Comparison of ENCODE assay signal across 13 cellular contexts in genomic region chr19:47357788-47358680, GRCh38. TPM values are rescaled to one million over a fixed set of nuclear protein-coding genes. Genes with fewer than 3 reads are reported as not detected.
DNase-seq lines count a peak whose midpoint lies in the region; ATAC-seq and TF ChIP-seq lines count a peak whose summit lies in the region.
"Had no signal": no experiment of that assay in that cellular context is flagged by ENCODE, and none has a peak within 500 bp of the region (broad histone marks: within the 10 kb centered on the region; RNA-seq: fewer than 3 reads in every experiment).

No MANE protein-coding gene starts in this region.

- peak; percentile 31 for DNase-seq in SK-N-SH
- peak; percentile 29 for DNase-seq in Jurkat, Clone E6-1 (ENCODE audit: low read depth, low spot score)
- DNase-seq in cardiac fibroblast (ENCODE audit: low read depth in 2 of 2): no peak
- no peak for DNase-seq in retinal pigment epithelial cell (ENCODE audit: low read depth)
- DNase-seq in COLO668 (lab: John Stamatoyannopoulos, UW; ENCODE audit: unreplicated experiment): no peak
- DNase-seq in NOMO-1 treated with DMSO at 0.1 percent for 48 hours (lab: John Stamatoyannopoulos, UW; ENCODE audit: unreplicated experiment): no peak
- no peak for DNase-seq in T-helper 9 cell
- DNase-seq: GOT3, mucosa of descending colon, NCI-H1930, retina had no signal

- no peaks in the 10 kb centered on the region for H4K20me1 ChIP-seq in SK-N-SH (ENCODE audit: insufficient read depth)

- POLR2A ChIA-PET in SK-N-SH (lab: Yijun Ruan, JAX): no interaction called here

- CTCF ChIA-PET in SK-N-SH (lab: Yijun Ruan, JAX): interaction anchor here (0.6 to 2.6 kb wide), 4 partner anchors 9 to 79 kb away, joined by 3 to 11 read pairs (median 4); partner anchors contain the start of gene DHX34

- no peaks in the 10 kb centered on the region for H3F3A ChIP-seq in SK-N-SH (replicated peaks; ENCODE audit: insufficient read depth)

- no peaks in the 10 kb centered on the region for H3K9me2 ChIP-seq in SK-N-SH

- no peaks in the 10 kb centered on the region for H3K9me3 ChIP-seq in SK-N-SH
- H3K9me3 ChIP-seq: mucosa of descending colon had no signal

- WGBS in SK-N-SH (ENCODE audit: low lambda C conversion rate): 84% methylated on average over 14 of the region's 28 CpGs

- no peak; the same call in 1 of the 3 replicates for ATAC-seq in SK-N-SH treated with all-trans-retinoic acid at 6 μM for 48 hours
- ATAC-seq: mucosa of descending colon had no signal

- peaks cover 0 to 5% of the 10 kb centered on the region in 2 experiments; a peak in 1 of 4 replicates for H3K4me1 ChIP-seq in SK-N-SH (ENCODE audit: control insufficient read depth in 1 of 2, insufficient read depth in 2 of 2, low read depth in 1 of 2, low read length in 1 of 2)
- H3K4me1 ChIP-seq: tibial nerve had no signal

- H3K4me3 ChIP-seq in SK-N-SH (ENCODE audit: low read depth in 2 of 2, low read length in 1 of 2): no peak overlapping the region
- H3K4me3 ChIP-seq in Jurkat, Clone E6-1 (ENCODE audit: low read length): no peak overlapping the region
- H3K4me3 ChIP-seq in cardiac fibroblast (replicated peaks in 1 of 2; ENCODE audit: low read depth in 2 of 2, low read length in 2 of 2): no peak overlapping the region
- H3K4me3 ChIP-seq in retinal pigment epithelial cell (ENCODE audit: low read length): no peak overlapping the region
- H3K4me3 ChIP-seq: mucosa of descending colon, tibial nerve had no signal

- TF ChIP-seq CTCF in SK-N-SH (IDR thresholded peaks at IDR 0.05) (peak; percentile 36), cardiac fibroblast (IDR thresholded peaks at IDR 0.05; ENCODE audit: low read depth, low read length) (peak; percentile 12), retinal pigment epithelial cell (conservative IDR thresholded peaks at IDR 0.05; ENCODE audit: low read depth, low read length) (peak; percentile 42)

- H2AFZ ChIP-seq in SK-N-SH (ENCODE audit: low read depth): no peak overlapping the region

- TF ChIP-seq RAD21 in SK-N-SH (IDR thresholded peaks at IDR 0.05; ENCODE audit: low read length): no peak

- peaks cover 26% of the 10 kb centered on the region for H3K79me2 ChIP-seq in SK-N-SH (ENCODE audit: insufficient read depth)

- TF ChIP-seq EP300 in SK-N-SH (IDR thresholded peaks at IDR 0.05; ENCODE audit: borderline replicate concordance in 1 of 2, low read depth in 1 of 2, low read length in 1 of 2): no peak

- no peaks in the 10 kb centered on the region for H3K27me3 ChIP-seq in SK-N-SH (ENCODE audit: insufficient read depth)
- H3K27me3 ChIP-seq: tibial nerve had no signal

- H3K9ac ChIP-seq in SK-N-SH: no peak overlapping the region

- H3K4me2 ChIP-seq in SK-N-SH: no peak overlapping the region

- H3K36me3 ChIP-seq in SK-N-SH (replicated peaks in 1 of 2; ENCODE audit: control insufficient read depth in 1 of 2, insufficient read depth in 2 of 2, low read length in 1 of 2): peaks cover 52 to 58% of the 10 kb centered on the region in 2 experiments

- H3K27ac ChIP-seq in SK-N-SH (ENCODE audit: low read depth in 2 of 2, low read length in 1 of 2): no peak overlapping the region
- H3K27ac ChIP-seq: tibial nerve had no signal

TF ChIP-seq in SK-N-SH, 30 proteins besides CTCF, POLR2A, EP300 and RAD21 (continues in another document):
- TF ChIP-seq RXRA (IDR thresholded peaks at IDR 0.05; ENCODE audit: borderline replicate concordance, low read depth): no peak
- TF ChIP-seq FOXJ3 (CRISPR knock-in tag; IDR thresholded peaks at IDR 0.05): no peak
- TF ChIP-seq ELF1 (IDR thresholded peaks at IDR 0.05): no peak
- no peak for TF ChIP-seq ZBTB33 (IDR thresholded peaks at IDR 0.05; ENCODE audit: borderline replicate concordance, low read depth)
- no peak for TF ChIP-seq USF2 (IDR thresholded peaks at IDR 0.05; ENCODE audit: borderline replicate concordance, low read depth, low read length)
- TF ChIP-seq NFIC (IDR thresholded peaks at IDR 0.05; ENCODE audit: borderline replicate concordance): no peak
- TF ChIP-seq USF1 (IDR thresholded peaks at IDR 0.05; ENCODE audit: borderline replicate concordance, low read depth): no peak

TF ChIP-seq in SK-N-SH treated with all-trans-retinoic acid at 6 μM for 48 hours, 23 proteins besides CTCF, POLR2A, EP300 and RAD21:
- TF ChIP-seq ZNF70 (CRISPR knock-in tag; IDR thresholded peaks at IDR 0.05): no peak
- no peak for TF ChIP-seq CREB5 (CRISPR knock-in tag; IDR thresholded peaks at IDR 0.05; ENCODE audit: low read depth)
- no peak for TF ChIP-seq GLIS3 (CRISPR knock-in tag; IDR thresholded peaks at IDR 0.05)

RNA-seq across cellular contexts. Expression of gene DHX34, which starts 8.9 kb away (rescaled TPM):
- polyA plus RNA-seq in SK-N-SH (2012; rRNA removed): 14.8 and 16.4 TPM in 2 replicates
- polyA plus RNA-seq in SK-N-SH (2012; cell fraction: cytosol; rRNA removed): 5.0 and 8.5 TPM in 2 replicates
- polyA plus RNA-seq in SK-N-SH (2012; cell fraction: nucleus; rRNA removed): 72.7 and 84.6 TPM in 2 replicates
- polyA plus RNA-seq in Jurkat, Clone E6-1 (2012; ENCODE audit: insufficient read depth, insufficient read length): 14.7 TPM

RNA-seq across cellular contexts. Expression of gene C5AR2, which starts 26.1 kb away (rescaled TPM):
- 0.02 TPM in 1 of 2 replicates, not detected in the other for polyA plus RNA-seq in SK-N-SH (2012; rRNA removed)
- 0.01 TPM in 1 of 2 replicates, not detected in the other for polyA plus RNA-seq in SK-N-SH (2012; cell fraction: cytosol; rRNA removed)
- polyA plus RNA-seq in SK-N-SH (2012; cell fraction: nucleus; rRNA removed): 0.05 TPM in 1 of 2 replicates, not detected in the other
- polyA plus RNA-seq in Jurkat, Clone E6-1 (2012; ENCODE audit: insufficient read depth, insufficient read length): not detected

RNA-seq across cellular contexts. Expression of gene C5AR1, which starts 48.4 kb away (rescaled TPM):
- 1.2 and 1.3 TPM in 2 replicates for polyA plus RNA-seq in SK-N-SH (2012; rRNA removed)
- polyA plus RNA-seq in SK-N-SH (2012; cell fraction: cytosol; rRNA removed): 0.51 and 0.54 TPM in 2 replicates
- 10.5 and 11.2 TPM in 2 replicates for polyA plus RNA-seq in SK-N-SH (2012; cell fraction: nucleus; rRNA removed)
- polyA plus RNA-seq in Jurkat, Clone E6-1 (2012; ENCODE audit: insufficient read depth, insufficient read length): not detected

Comparison
In these comparisons a context has a peak if more than half of its experiments do, and no peak if none do; other contexts are left out.
1. DNase-seq: peak in SK-N-SH (single experiment) and Jurkat, Clone E6-1 (single experiment); none in cardiac fibroblast (0 of 2), retinal pigment epithelial cell (single experiment), COLO668 (single experiment), NOMO-1 treated with DMSO at 0.1 percent for 48 hours (single experiment) and T-helper 9 cell (single experiment).
2. Peak in every context shown above with its lines, with median percentiles within 50 percentile points of each other: CTCF ChIP-seq.